7 cellular contexts compared by ENCODE assay signal in the genomic region with DNA sequence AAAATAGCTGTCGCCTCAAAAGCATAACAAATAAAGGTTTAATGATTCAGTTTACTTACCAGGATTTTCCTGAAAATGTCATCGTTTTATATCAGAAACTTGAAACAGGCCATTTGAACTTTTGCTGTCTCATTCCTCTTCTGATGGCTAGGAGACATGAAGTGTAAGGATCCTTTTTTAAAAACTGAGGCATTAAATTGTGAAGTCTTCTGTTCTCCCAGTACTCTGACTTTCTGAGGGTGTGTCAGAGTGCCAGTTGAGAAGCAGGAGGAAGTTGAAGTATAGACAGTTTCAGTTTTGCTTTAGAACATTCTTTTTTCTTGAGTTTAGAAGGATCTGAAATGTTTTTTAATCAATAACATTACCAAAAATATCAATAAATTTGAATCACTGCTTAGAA. TPM values are rescaled to one million over a fixed set of nuclear protein-coding genes. Genes with fewer than 3 reads are reported as not detected.
A peak's percentile ranks its signal among the peaks of the same experiment; 100 is the strongest.
DNase-seq lines count a peak whose midpoint lies in the region; ATAC-seq and TF ChIP-seq lines count a peak whose summit lies in the region.

Gene SAMD9L (minus strand): TSS at position 251 of the 400 bp plus-strand sequence. CDS start 12,414 bp downstream, outside the sequence.

- H3K27me3 ChIP-seq in PC-9 (ENCODE audit: insufficient read depth, low read depth) (no peaks in the 10 kb centered on the region), duodenal mucosa (ENCODE audit: control insufficient read depth in 1 of 2, insufficient read depth in 2 of 2, low read length in 2 of 2) (no peaks in the 10 kb centered on the region), neutrophil (no peaks in the 10 kb centered on the region), HAP-1 (ENCODE audit: low read depth) (peaks cover 8% of the 10 kb centered on the region; the same call in 1 of the 2 replicates)

- H3K9me3 ChIP-seq in PC-9 (ENCODE audit: insufficient read depth, low read depth) (no peaks in the 10 kb centered on the region), duodenal mucosa (ENCODE audit: control insufficient read depth in 1 of 2, low read length in 2 of 2) (no peaks in the 10 kb centered on the region), neutrophil (no peaks in the 10 kb centered on the region), HAP-1 (no peaks in the 10 kb centered on the region)

- no peaks in the 10 kb centered on the region for H3K9me2 ChIP-seq in PC-9 (ENCODE audit: insufficient read depth)

- H4K20me1 ChIP-seq in PC-9 (ENCODE audit: insufficient read depth), result no peaks in the 10 kb centered on the region

- H3F3A ChIP-seq in PC-9 (ENCODE audit: insufficient read depth, low read depth), result no peaks in the 10 kb centered on the region

- H2AFZ ChIP-seq in PC-9, result peak within 1 kb of the TSS; percentile 74

- no peaks in the 10 kb centered on the region for H3K36me3 ChIP-seq in PC-9 (ENCODE audit: low read depth)
- peaks cover 15 to 19% of the 10 kb centered on the region in 2 donors for H3K36me3 ChIP-seq in duodenal mucosa (ENCODE audit: control insufficient read depth in 1 of 2, insufficient read depth in 2 of 2, low read length in 2 of 2)
- peaks cover 23% of the 10 kb centered on the region for H3K36me3 ChIP-seq in neutrophil
- H3K36me3 ChIP-seq in HAP-1 (replicated peaks), result no peaks in the 10 kb centered on the region

- TF ChIP-seq CTCF in PC-9 (conservative IDR thresholded peaks at IDR 0.05) (no peak), neutrophil (IDR thresholded peaks at IDR 0.05) (no peak)

- ATAC-seq in GM18519 (IDR thresholded peaks at IDR 0.05; ENCODE audit: low FRiP score, unreplicated experiment) (peak; percentile 49), HG02759 (IDR thresholded peaks at IDR 0.05; ENCODE audit: unreplicated experiment) (peak; percentile 58)

- H3K4me1 ChIP-seq in PC-9 (replicated peaks; ENCODE audit: insufficient read depth), result peaks cover 23% of the 10 kb centered on the region; the same call in 1 of the 2 replicates
- H3K4me1 ChIP-seq in duodenal mucosa (ENCODE audit: control insufficient read depth in 1 of 2, insufficient read depth in 2 of 2, low read length in 2 of 2), result peaks cover 4 to 18% of the 10 kb centered on the region in 2 donors
- peaks cover 60 to 64% of the 10 kb centered on the region in 2 experiments for H3K4me1 ChIP-seq in neutrophil (ENCODE audit: control insufficient read depth in 1 of 2, insufficient read depth in 1 of 2, low read depth in 1 of 2, low read length in 1 of 2)
- H3K4me1 ChIP-seq in HAP-1, result no peaks in the 10 kb centered on the region

- CTCF ChIA-PET in PC-9 (lab: Charles Lee), result no interaction called here

- H3K4me3 ChIP-seq in PC-9, result peak within 1 kb of the TSS; percentile 43
- peak within 1 kb of the TSS; percentile 76 to 88 for H3K4me3 ChIP-seq in duodenal mucosa (ENCODE audit: low read depth in 1 of 2, low read length in 2 of 2)
- peak within 1 kb of the TSS; percentile 59 to 72 for H3K4me3 ChIP-seq in neutrophil (ENCODE audit: low read depth in 1 of 2, low read length in 1 of 2)
- H3K4me3 ChIP-seq in HAP-1, result no peak within 1 kb of the TSS

- DNase-seq in PC-9 (no peak), HAP-1 (ENCODE audit: low spot score in 2 of 2) (no peak), GF-D8 (lab: John Stamatoyannopoulos, UW) (no peak)

- H3K9ac ChIP-seq in duodenal mucosa (ENCODE audit: low read depth in 1 of 2, low read length in 2 of 2), result peak within 1 kb of the TSS; percentile 40 to 55

- POLR2A ChIA-PET in PC-9 (lab: Charles Lee; ENCODE audit: unreplicated experiment), result no interaction called here

- 0 out of 2 replicates have a peak within 1 kb of the TSS, but pooled peaks have one; percentile 19 for H3K27ac ChIP-seq in PC-9
- H3K27ac ChIP-seq in duodenal mucosa (ENCODE audit: low read depth, low read length), result no peak within 1 kb of the TSS
- H3K27ac ChIP-seq in neutrophil, result peak within 1 kb of the TSS; percentile 86

- no peaks in the 10 kb centered on the region for H3K79me2 ChIP-seq in PC-9 (ENCODE audit: low read depth)

- peak within 1 kb of the TSS; percentile 68 for H3K4me2 ChIP-seq in PC-9

- intact Hi-C loops in PC-9 (cut with micrococcal nuclease; ENCODE audit: unreplicated experiment), result no loop called here

- no TSS peak for BruUV-seq in PC-9 (replicated peaks; lab: Mats Ljungman, UMichigan)

- in situ Hi-C loops in HAP-1 (cut with MboI; ENCODE audit: low sequenced_read_pairs), result no loop called here

RNA-seq across cellular contexts. Expression of gene SAMD9L, which starts in this region (rescaled TPM):
- total RNA-seq in PC-9 (2021), result 3.6 and 4.1 TPM in 2 replicates
